Comparison of ENCODE assay signal across 1 cellular context in genomic region chr17:75876938-75877751, GRCh38.
TF ChIP-seq lines count a peak whose summit lies in the region.

No MANE protein-coding gene starts in this region.

TF ChIP-seq in HepG2, 621 proteins besides CTCF, POLR2A, EP300 and RAD21 (continued from another document and continues in another):
- no peak for TF ChIP-seq PRDM4 (CRISPR knock-in tag; IDR thresholded peaks at IDR 0.05; ENCODE audit: borderline replicate concordance)
- 0 out of 2 replicates have a peak, but pooled peaks have one; percentile 87 for TF ChIP-seq FOXO4 (CRISPR knock-in tag; conservative IDR thresholded peaks at IDR 0.05)
- TF ChIP-seq FOXK2 (IDR thresholded peaks at IDR 0.05), result no peak
- 0 out of 2 replicates have a peak, but pooled peaks have one; percentile 22 for TF ChIP-seq ZSCAN20 (CRISPR knock-in tag; IDR thresholded peaks at IDR 0.05; ENCODE audit: borderline replicate concordance)
- TF ChIP-seq REXO4 (CRISPR knock-in tag; IDR thresholded peaks at IDR 0.05; ENCODE audit: borderline replicate concordance), result no peak
- peak; percentile 7; the same call in 1 of the 2 replicates for TF ChIP-seq ZNF549 (CRISPR knock-in tag; IDR thresholded peaks at IDR 0.05)
- peak; percentile 22; the same call in 1 of the 2 replicates for TF ChIP-seq ZNF224 (CRISPR knock-in tag; IDR thresholded peaks at IDR 0.05)
- peak; percentile 50 for TF ChIP-seq KAT8 (CRISPR knock-in tag; IDR thresholded peaks at IDR 0.05)
- TF ChIP-seq ZNF790 (CRISPR knock-in tag; IDR thresholded peaks at IDR 0.05; ENCODE audit: borderline replicate concordance), result peak; percentile 15; the same call in 1 of the 2 replicates
- peak in 1 of 2 experiments; percentile 45; a peak in 1 of 4 replicates for TF ChIP-seq REST (IDR thresholded peaks at IDR 0.05; ENCODE audit: borderline replicate concordance in 1 of 2, low read depth in 1 of 2, low read length in 2 of 2)
- 0 out of 2 replicates have a peak, but pooled peaks have one; percentile 53 for TF ChIP-seq PRMT3 (CRISPR knock-in tag; IDR thresholded peaks at IDR 0.05; ENCODE audit: borderline replicate concordance, low read depth)
- TF ChIP-seq STAG1 (CRISPR knock-in tag; IDR thresholded peaks at IDR 0.05), result peak; percentile 42
- TF ChIP-seq ELF3 (CRISPR knock-in tag; IDR thresholded peaks at IDR 0.05), result peak; percentile 35; the same call in 1 of the 2 replicates
- TF ChIP-seq ZSCAN5A (CRISPR knock-in tag; IDR thresholded peaks at IDR 0.05; ENCODE audit: borderline replicate concordance), result peak; percentile 65; the same call in 1 of the 2 replicates
- TF ChIP-seq HNF4A (CRISPR knock-in tag; IDR thresholded peaks at IDR 0.05), result no peak
- peak; percentile 45; the same call in 1 of the 2 replicates for TF ChIP-seq RFXAP (CRISPR knock-in tag; IDR thresholded peaks at IDR 0.05; ENCODE audit: borderline replicate concordance)
- TF ChIP-seq ZNF256 (CRISPR knock-in tag; conservative IDR thresholded peaks at IDR 0.05), result 0 out of 2 replicates have a peak, but pooled peaks have one; percentile 9
- TF ChIP-seq RXRA (CRISPR knock-in tag; IDR thresholded peaks at IDR 0.05), result no peak; the same call in none of the 2 replicates
- TF ChIP-seq ETS1 (CRISPR knock-in tag; IDR thresholded peaks at IDR 0.05), result no peak
- TF ChIP-seq TEAD3 (CRISPR knock-in tag; optimal IDR thresholded peaks at IDR 0.05; ENCODE audit: borderline replicate concordance), result peak; percentile 46
- TF ChIP-seq ZNF597 (CRISPR knock-in tag; IDR thresholded peaks at IDR 0.05), result no peak; the same call in 1 of the 2 replicates
- TF ChIP-seq SP4 (CRISPR knock-in tag; IDR thresholded peaks at IDR 0.05), result 0 out of 2 replicates have a peak, but pooled peaks have one; percentile 33
- peak; percentile 51 for TF ChIP-seq ZBTB2 (CRISPR knock-in tag; IDR thresholded peaks at IDR 0.05; ENCODE audit: low read depth)
- peak; percentile 68; the same call in 1 of the 2 replicates for TF ChIP-seq ZNF816 (CRISPR knock-in tag; IDR thresholded peaks at IDR 0.05; ENCODE audit: borderline replicate concordance)
- no peak; the same call in none of the 2 replicates for TF ChIP-seq ZNF740 (CRISPR knock-in tag; IDR thresholded peaks at IDR 0.05)
- 0 out of 2 replicates have a peak, but pooled peaks have one; percentile 14 for TF ChIP-seq ZFYVE20 (CRISPR knock-in tag; IDR thresholded peaks at IDR 0.05; ENCODE audit: borderline replicate concordance, low read depth)
- TF ChIP-seq PRPF4 (IDR thresholded peaks at IDR 0.05; ENCODE audit: low read depth, low read length, poor library complexity, severe bottlenecking), result no peak
- TF ChIP-seq ATF6 (CRISPR knock-in tag; conservative IDR thresholded peaks at IDR 0.05), result no peak
- peak; percentile 74; the same call in 1 of the 2 replicates for TF ChIP-seq ZNF839 (CRISPR knock-in tag; IDR thresholded peaks at IDR 0.05; ENCODE audit: borderline replicate concordance)
- peak; percentile 37 for TF ChIP-seq YY1 (IDR thresholded peaks at IDR 0.05; ENCODE audit: insufficient read depth, insufficient replicate concordance, low read depth, low read length)
- TF ChIP-seq ZNF609 (CRISPR knock-in tag; IDR thresholded peaks at IDR 0.05; ENCODE audit: borderline replicate concordance), result no peak
